21 cellular contexts compared by ENCODE assay signal in genomic region chr14:34093878-34094277, GRCh38.
DNase-seq lines count a peak whose midpoint lies in the region; ATAC-seq, FAIRE-seq and TF ChIP-seq lines count a peak whose summit lies in the region.
"Had no signal": no experiment of that assay in that cellular context is flagged by ENCODE, and none has a peak within 500 bp of the region (broad histone marks: within the 10 kb centered on the region; RNA-seq: fewer than 3 reads in every experiment).

No MANE protein-coding gene starts in this region.

- DNase-seq in activated CD4-positive, alpha-beta T cell treated with anti-CD3 and anti-CD28 coated beads for 36 hours = no peak
- no peak for DNase-seq in activated CD4-positive, alpha-beta T cell treated with anti-CD3 and anti-CD28 coated beads, Interleukin-2, amount 50 U/mL, for 4 hours
- no peak for DNase-seq in HepG2 (ENCODE audit: low spot score)
- DNase-seq in right lobe of liver = no peak
- DNase-seq in activated naive CD8-positive, alpha-beta T cell treated with anti-CD3 and anti-CD28 coated beads, Interleukin-2, amount 50 U/mL, for 24 hours = no peak
- DNase-seq in left cardiac atrium = no peak
- DNase-seq in NCI-H2196 (lab: John Stamatoyannopoulos, UW; ENCODE audit: unreplicated experiment) = no peak
- no peak for DNase-seq in tibial nerve (ENCODE audit: low spot score in 2 of 2)
- DNase-seq: AML-193, DMS79, GOT3, NCI-H1417 treated with DMSO at 0.1 percent for 48 hours, NCI-H187 treated with DMSO at 0.1 percent for 48 hours, NCI-H446, NCI-H69, Peyer's patch had no signal

- BruUV-seq in HepG2 (replicated peaks; lab: Mats Ljungman, UMichigan) = no TSS peak

- no peaks in the 10 kb centered on the region for H3K9me3 Mint-ChIP-seq in activated CD4-positive, alpha-beta T cell treated with anti-CD3 and anti-CD28 coated beads for 36 hours (ENCODE audit: low read depth)
- H3K9me3 Mint-ChIP-seq in activated naive CD8-positive, alpha-beta T cell treated with anti-CD3 and anti-CD28 coated beads, Interleukin-2, amount 50 U/mL, for 24 hours = no peaks in the 10 kb centered on the region

- peaks cover 3% of the 10 kb centered on the region for H3K4me1 Mint-ChIP-seq in activated CD4-positive, alpha-beta T cell treated with anti-CD3 and anti-CD28 coated beads for 36 hours
- peaks cover 9% of the 10 kb centered on the region for H3K4me1 Mint-ChIP-seq in activated naive CD8-positive, alpha-beta T cell treated with anti-CD3 and anti-CD28 coated beads, Interleukin-2, amount 50 U/mL, for 24 hours

- H3K36me3 ChIP-seq in HepG2 (replicated peaks in 1 of 2; ENCODE audit: control insufficient read depth in 1 of 2, insufficient read depth in 2 of 2, low read length in 2 of 2) (no peaks in the 10 kb centered on the region), right lobe of liver (no peaks in the 10 kb centered on the region), tibial nerve (no peaks in the 10 kb centered on the region)
- H3K36me3 ChIP-seq: Peyer's patch, SJSA1 had no signal

- no peaks in the 10 kb centered on the region for H4K20me1 ChIP-seq in HepG2 (ENCODE audit: insufficient read depth, low read length)

- H2AFZ ChIP-seq in HepG2 (ENCODE audit: low read length) = no peak overlapping the region

- in situ Hi-C loops in HepG2 (cut with HindIII; ENCODE audit: extremely low pct_ligation_motif_present, low pct_unique_long_range_greater_than_20kb) = no loop called here

- WGBS in HepG2 (ENCODE audit: low lambda C conversion rate) = 44% methylated on average over 4 of the region's 4 CpGs
- 72% methylated on average over 3 of the region's 4 CpGs for WGBS in right lobe of liver (ENCODE audit: insufficient coverage, low coverage, low lambda C conversion rate, missing lambda C conversion rate)
- WGBS in tibial nerve, 2 donors = 92% methylated on average over 4 of the region's 4 CpGs

- H3K79me2 ChIP-seq in HepG2 (ENCODE audit: insufficient read depth, low read length) = no peaks in the 10 kb centered on the region

- no peak for TF ChIP-seq POLR2A in HepG2 (IDR thresholded peaks at IDR 0.05; ENCODE audit: insufficient read depth in 1 of 2, low read depth in 2 of 2, low read length in 2 of 2)
- no peak for TF ChIP-seq POLR2A in right lobe of liver (IDR thresholded peaks at IDR 0.05)
- no peak for TF ChIP-seq POLR2A in tibial nerve (IDR thresholded peaks at IDR 0.05)

- no peak for TF ChIP-seq CTCF in HepG2 (CRISPR knock-in tag; IDR thresholded peaks at IDR 0.05)
- TF ChIP-seq CTCF in right lobe of liver (IDR thresholded peaks at IDR 0.05) = no peak
- no peak for TF ChIP-seq CTCF in tibial nerve (IDR thresholded peaks at IDR 0.05)

- peaks cover 16% of the 10 kb centered on the region for H3K4me1 ChIP-seq in HepG2 (ENCODE audit: insufficient read depth, low read length)
- H3K4me1 ChIP-seq in right lobe of liver = no peaks in the 10 kb centered on the region
- H3K4me1 ChIP-seq in tibial nerve = no peaks in the 10 kb centered on the region
- H3K4me1 ChIP-seq: Peyer's patch, SJSA1 had no signal

- peak; percentile 51 for ATAC-seq in activated CD4-positive, alpha-beta T cell treated with anti-CD3 and anti-CD28 coated beads for 36 hours
- ATAC-seq in HepG2 (no peak), right lobe of liver (no peak), left cardiac atrium (no peak)
- ATAC-seq in activated naive CD8-positive, alpha-beta T cell treated with anti-CD3 and anti-CD28 coated beads, Interleukin-2, amount 50 U/mL, for 24 hours = peak; percentile 36
- ATAC-seq: HCT116 had no signal

- no peak overlapping the region for H3K9ac ChIP-seq in HepG2 (ENCODE audit: insufficient read depth, low read depth, low read length)
- H3K9ac ChIP-seq: KMS-11 had no signal

- H3K4me3 ChIP-seq in HepG2 (replicated peaks in 1 of 3; ENCODE audit: insufficient read depth in 1 of 3, low read depth in 2 of 3, low read length in 3 of 3) = no peak overlapping the region
- H3K4me3 ChIP-seq in right lobe of liver = no peak overlapping the region
- H3K4me3 ChIP-seq in tibial nerve = no peak overlapping the region
- H3K4me3 ChIP-seq: Peyer's patch, SJSA1 had no signal

- no peak for FAIRE-seq in HepG2 (lab: Jason Lieb, UNC)

- TF ChIP-seq EP300 in HepG2 (IDR thresholded peaks at IDR 0.05; ENCODE audit: low read depth in 2 of 2, low read length in 2 of 2) = no peak
- no peak for TF ChIP-seq EP300 in HepG2 (CRISPR knock-in tag; IDR thresholded peaks at IDR 0.05; ENCODE audit: borderline replicate concordance)
- TF ChIP-seq EP300 in tibial nerve (IDR thresholded peaks at IDR 0.05) = no peak

- CTCF ChIA-PET in activated CD4-positive, alpha-beta T cell treated with anti-CD3 and anti-CD28 coated beads for 36 hours (lab: Charles Lee) = no interaction called here
- CTCF ChIA-PET in HepG2 (lab: Yijun Ruan, JAX; ENCODE audit: low intra/inter-chr PET ratio, low total read pairs) = no interaction called here

- H3K27me3 Mint-ChIP-seq in activated CD4-positive, alpha-beta T cell treated with anti-CD3 and anti-CD28 coated beads for 36 hours = no peaks in the 10 kb centered on the region
- H3K27me3 Mint-ChIP-seq in activated naive CD8-positive, alpha-beta T cell treated with anti-CD3 and anti-CD28 coated beads, Interleukin-2, amount 50 U/mL, for 24 hours = no peaks in the 10 kb centered on the region

- intact Hi-C loops in activated CD4-positive, alpha-beta T cell treated with anti-CD3 and anti-CD28 coated beads for 36 hours (cut with DNase I, micrococcal nuclease) = no loop called here
- intact Hi-C loops in HepG2 (cut with micrococcal nuclease; ENCODE audit: unreplicated experiment) = loop anchor here (10.0 kb wide), 1 partner anchor 1519 kb away; no protein-coding TSS in a partner anchor
- intact Hi-C loops in right lobe of liver (cut with DNase I) = no loop called here
- intact Hi-C loops in left cardiac atrium (cut with DNase I) = loop anchor here in 1 of 2 donors (10.0 kb wide), 1 partner anchor 211 kb away; no protein-coding TSS in a partner anchor

- POLR2A ChIA-PET in activated CD4-positive, alpha-beta T cell treated with anti-CD3 and anti-CD28 coated beads for 36 hours (lab: Charles Lee) = no interaction called here
- POLR2A ChIA-PET in HepG2 (lab: Yijun Ruan, JAX) = no interaction called here

- no peak for TF ChIP-seq RAD21 in HepG2 (CRISPR knock-in tag; IDR thresholded peaks at IDR 0.05)

- no peak overlapping the region for H3K27ac ChIP-seq in HepG2 (ENCODE audit: extremely low read length, insufficient read depth, low read length)
- no peak overlapping the region for H3K27ac ChIP-seq in right lobe of liver
- no peak overlapping the region for H3K27ac ChIP-seq in tibial nerve
- H3K27ac ChIP-seq: 22Rv1, C4-2B, KMS-11, Peyer's patch, SJSA1 had no signal

- H3K9me3 ChIP-seq in HepG2 (ENCODE audit: low read length) = no peaks in the 10 kb centered on the region
- H3K9me3 ChIP-seq in right lobe of liver = no peaks in the 10 kb centered on the region
- no peaks in the 10 kb centered on the region for H3K9me3 ChIP-seq in tibial nerve
- H3K9me3 ChIP-seq: Peyer's patch, SJSA1 had no signal

- no peak overlapping the region for H3K27ac Mint-ChIP-seq in activated CD4-positive, alpha-beta T cell treated with anti-CD3 and anti-CD28 coated beads for 36 hours
- H3K27ac Mint-ChIP-seq in activated naive CD8-positive, alpha-beta T cell treated with anti-CD3 and anti-CD28 coated beads, Interleukin-2, amount 50 U/mL, for 24 hours = no peak overlapping the region

- H3K27me3 ChIP-seq in HepG2 (ENCODE audit: control insufficient read depth in 1 of 2, insufficient read depth in 2 of 2, low read length in 2 of 2) (0 out of 5 replicates have a peak, but pooled peaks cover 0 to 9% of the 10 kb centered on the region in 2 experiments), right lobe of liver (no peaks in the 10 kb centered on the region), tibial nerve (no peaks in the 10 kb centered on the region)
- H3K27me3 ChIP-seq: Peyer's patch, SJSA1 had no signal

- H3K36me3 Mint-ChIP-seq in activated CD4-positive, alpha-beta T cell treated with anti-CD3 and anti-CD28 coated beads for 36 hours (ENCODE audit: low read depth) = no peaks in the 10 kb centered on the region
- H3K36me3 Mint-ChIP-seq in activated naive CD8-positive, alpha-beta T cell treated with anti-CD3 and anti-CD28 coated beads, Interleukin-2, amount 50 U/mL, for 24 hours (ENCODE audit: low read depth) = no peaks in the 10 kb centered on the region

- no peak overlapping the region for H3K4me3 Mint-ChIP-seq in activated CD4-positive, alpha-beta T cell treated with anti-CD3 and anti-CD28 coated beads for 36 hours
- no peak overlapping the region for H3K4me3 Mint-ChIP-seq in activated naive CD8-positive, alpha-beta T cell treated with anti-CD3 and anti-CD28 coated beads, Interleukin-2, amount 50 U/mL, for 24 hours

- H3K4me2 ChIP-seq in HepG2 (ENCODE audit: low read depth, low read length) = no peak overlapping the region
- H3K4me2 ChIP-seq: KMS-11 had no signal

TF ChIP-seq in HepG2, 621 proteins besides CTCF, POLR2A, EP300 and RAD21:
- TF ChIP-seq ZNF792 (CRISPR knock-in tag; IDR thresholded peaks at IDR 0.05) (no peak), TEAD3 (CRISPR knock-in tag; optimal IDR thresholded peaks at IDR 0.05; ENCODE audit: borderline replicate concordance) (peak; percentile 29), ZBTB8A (CRISPR knock-in tag; IDR thresholded peaks at IDR 0.05; ENCODE audit: borderline replicate concordance, low read depth) (no peak)

Comparison
In these comparisons a context has a peak if more than half of its experiments do, and no peak if none do; other contexts are left out.
1. ATAC-seq: peak in activated CD4-positive, alpha-beta T cell treated with anti-CD3 and anti-CD28 coated beads for 36 hours (single experiment) and activated naive CD8-positive, alpha-beta T cell treated with anti-CD3 and anti-CD28 coated beads, Interleukin-2, amount 50 U/mL, for 24 hours (single experiment); none in HepG2 (single experiment), right lobe of liver (0 of 4) and left cardiac atrium (0 of 2).